ENCODE assay signal across 1 cellular context in genomic region chr22:50581031-50581949, GRCh38.
TF ChIP-seq lines count a peak whose summit lies in the region.

No MANE protein-coding gene starts in this region.

TF ChIP-seq in HCT116, 20 proteins besides CTCF, POLR2A, EP300 and RAD21 (continued from another document):
- TF ChIP-seq ZBTB33 (IDR thresholded peaks at IDR 0.05; ENCODE audit: extremely low read depth, insufficient replicate concordance, low read length) (no peak), ELF1 (IDR thresholded peaks at IDR 0.05; ENCODE audit: borderline replicate concordance, low read depth) (no peak)
